Comparison of ENCODE assay signal across 16 cellular contexts in the genomic region with DNA sequence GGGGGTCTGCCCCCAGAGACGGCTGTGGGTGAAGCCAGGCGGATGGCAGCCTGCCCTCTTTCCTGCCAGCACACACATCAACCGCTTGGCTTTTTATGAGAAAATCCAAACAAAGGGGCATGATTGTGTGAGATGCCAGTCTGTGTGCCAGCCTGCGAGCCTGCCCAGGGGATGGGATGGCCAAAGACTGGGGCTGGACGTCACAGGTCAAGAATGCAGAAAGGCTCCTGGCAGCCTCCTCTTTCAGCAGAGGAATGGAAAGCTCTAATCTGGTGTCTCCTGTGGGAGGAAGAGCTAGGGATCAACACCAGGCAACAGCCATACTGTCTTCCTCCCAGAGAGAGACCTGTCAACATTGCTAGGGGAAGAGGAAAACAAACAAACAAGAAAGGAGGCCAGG. TPM values are rescaled to one million over a fixed set of nuclear protein-coding genes. Genes with fewer than 3 reads are reported as not detected.
A peak's percentile ranks its signal among the peaks of the same experiment; 100 is the strongest.
DNase-seq lines count a peak whose midpoint lies in the region; ATAC-seq and TF ChIP-seq lines count a peak whose summit lies in the region.
"Had no signal": no experiment of that assay in that cellular context is flagged by ENCODE, and none has a peak within 500 bp of the region (broad histone marks: within the 10 kb centered on the region; RNA-seq: fewer than 3 reads in every experiment).

No MANE protein-coding gene starts in this region.

- H3K9ac ChIP-seq in subcutaneous abdominal adipose tissue (ENCODE audit: low read length in 5 of 5) = peak overlapping the region in 1 of 5 donors; percentile 9

- peaks cover 10% of the 10 kb centered on the region for H3K4me1 Mint-ChIP-seq in T-helper 17 cell

- H3K27me3 ChIP-seq in ascending aorta = no peaks in the 10 kb centered on the region
- H3K27me3 ChIP-seq in subcutaneous abdominal adipose tissue (ENCODE audit: control insufficient read depth in 5 of 5, insufficient read depth in 4 of 5, low read length in 5 of 5) = peaks cover 0 to 4% (median 0%) of the 10 kb centered on the region in 5 donors
- H3K27me3 ChIP-seq: SJSA1, testis had no signal

- H3K4me3 ChIP-seq in ascending aorta = no peak overlapping the region
- no peak overlapping the region for H3K4me3 ChIP-seq in subcutaneous abdominal adipose tissue (ENCODE audit: low read depth in 1 of 5, low read length in 5 of 5)
- H3K4me3 ChIP-seq: SJSA1, testis had no signal

- H3K27ac ChIP-seq in ascending aorta = peak overlapping the region; percentile 64 to 66
- peak overlapping the region; percentile 82 for H3K27ac ChIP-seq in subcutaneous abdominal adipose tissue (ENCODE audit: low read depth, low read length)
- H3K27ac ChIP-seq: SJSA1, testis had no signal

- intact Hi-C loops in ascending aorta (cut with DNase I) = loop anchor here (2.0 kb wide), 1 partner anchor 15 kb away; the partner anchor contains the start of gene TUBB2B

- H3K36me3 ChIP-seq in ascending aorta (no peaks in the 10 kb centered on the region), subcutaneous abdominal adipose tissue (ENCODE audit: control insufficient read depth in 5 of 5, insufficient read depth in 5 of 5, low read length in 5 of 5) (no peaks in the 10 kb centered on the region)
- H3K36me3 ChIP-seq: SJSA1 had no signal

- TF ChIP-seq CTCF in ascending aorta (IDR thresholded peaks at IDR 0.05) = no peak

- peaks cover 19% of the 10 kb centered on the region for H3K27me3 Mint-ChIP-seq in T-helper 17 cell

- H3K9me3 ChIP-seq in ascending aorta = no peaks in the 10 kb centered on the region
- H3K9me3 ChIP-seq in subcutaneous abdominal adipose tissue (ENCODE audit: control insufficient read depth in 5 of 5, low read length in 5 of 5) = no peaks in the 10 kb centered on the region
- no peaks in the 10 kb centered on the region for H3K9me3 ChIP-seq in T-helper 17 cell (ENCODE audit: control insufficient read depth, low read length, poor library complexity, severe bottlenecking)
- H3K9me3 ChIP-seq: Caco-2, SJSA1, testis had no signal

- ATAC-seq in T-helper 17 cell (no peak), GM21737 (IDR thresholded peaks at IDR 0.05; ENCODE audit: unreplicated experiment) (no peak)

- H3K36me3 Mint-ChIP-seq in T-helper 17 cell (ENCODE audit: low read depth) = peaks cover 5% of the 10 kb centered on the region
- H3K36me3 Mint-ChIP-seq: mesothelial cell of epicardium had no signal

- peaks cover 3 to 27% of the 10 kb centered on the region in 2 donors for H3K4me1 ChIP-seq in ascending aorta
- peaks cover 12 to 39% (median 24%) of the 10 kb centered on the region in 5 donors for H3K4me1 ChIP-seq in subcutaneous abdominal adipose tissue (ENCODE audit: control insufficient read depth in 5 of 5, insufficient read depth in 5 of 5, low read length in 5 of 5)
- H3K4me1 ChIP-seq: testis had no signal

- no peak overlapping the region for H3K27ac Mint-ChIP-seq in T-helper 17 cell
- H3K27ac Mint-ChIP-seq: activated B cell treated with CpG ODN at 0.5 μM for 24 hours, mesothelial cell of epicardium had no signal

- H3K4me3 Mint-ChIP-seq in T-helper 17 cell = no peak overlapping the region
- H3K4me3 Mint-ChIP-seq: activated B cell treated with CpG ODN at 0.5 μM for 24 hours, mesothelial cell of epicardium had no signal

- DNase-seq in H4 (ENCODE audit: low spot score) = peak; percentile 56
- peak in 1 of 2 donors; percentile 85 for DNase-seq in ascending aorta (ENCODE audit: low spot score in 2 of 2)
- peak; percentile 68 for DNase-seq in kidney glomerular epithelial cell (lab: John Stamatoyannopoulos, UW)
- no peak for DNase-seq in T-helper 17 cell
- DNase-seq in NCI-H1436 (lab: John Stamatoyannopoulos, UW) = no peak
- no peak for DNase-seq in MV-4-11 (lab: John Stamatoyannopoulos, UW)
- DNase-seq: activated B cell treated with CpG ODN at 0.5 μM for 24 hours; activated T-cell treated with anti-CD3 and anti-CD28 coated beads, Interleukin-2, amount 50 U/mL, for 1 hour; Caco-2; erythroblast; NCI-H2029 treated with DMSO at 0.1 percent for 48 hours; testis had no signal

RNA-seq across cellular contexts. Expression of gene TUBB2B, which starts 15.8 kb away (rescaled TPM):
- total RNA-seq in H4 (2014; rRNA removed; shearing (Covaris generic)) = 5.1 and 6.6 TPM in 2 replicates
- total RNA-seq in ascending aorta (not detected), T-helper 17 cell (under 1 TPM; 0.75 to 0.76 TPM)
- total RNA-seq: activated B cell treated with CpG ODN at 0.5 μM for 24 hours had no signal

RNA-seq across cellular contexts. Expression of gene PSMG4, which starts 47.1 kb away (rescaled TPM):
- 24.2 and 24.5 TPM in 2 replicates for total RNA-seq in H4 (2014; rRNA removed; shearing (Covaris generic))
- 23.9 TPM for total RNA-seq in ascending aorta
- total RNA-seq in T-helper 17 cell = 10 to 100 TPM; 11.9 to 15.6 TPM

RNA-seq across cellular contexts. Expression of gene TUBB2A, which starts 54.3 kb away (rescaled TPM):
- 46.3 and 49.0 TPM in 2 replicates for total RNA-seq in H4 (2014; rRNA removed; shearing (Covaris generic))
- 121 TPM for total RNA-seq in ascending aorta
- total RNA-seq in T-helper 17 cell = 10 to 100 TPM; 51.6 to 74.8 TPM

Comparison
In these comparisons a context has a peak if more than half of its experiments do, and no peak if none do; other contexts are left out.
1. DNase-seq: peak in H4 (single experiment) and kidney glomerular epithelial cell (single experiment); none in T-helper 17 cell (0 of 3), NCI-H1436 (single experiment) and MV-4-11 (single experiment).